Comparison of ENCODE assay signal across 1 cellular context in genomic region chr1:204520834-204521709, GRCh38.
TF ChIP-seq lines count a peak whose summit lies in the region.

No MANE protein-coding gene starts in this region.

TF ChIP-seq in K562, 482 proteins besides CTCF, POLR2A, EP300 and RAD21 (continues in another document):
- TF ChIP-seq JUND (IDR thresholded peaks at IDR 0.05; ENCODE audit: borderline replicate concordance, low read depth, low read length) (peak; percentile 12; the same call in 1 of the 2 replicates), JUND (tag; IDR thresholded peaks at IDR 0.05; ENCODE audit: borderline replicate concordance, low read depth, low read length) (no peak), ZBTB26 (CRISPR knock-in tag; IDR thresholded peaks at IDR 0.05) (no peak), HMBOX1 (IDR thresholded peaks at IDR 0.05) (0 out of 2 replicates have a peak, but pooled peaks have one; percentile 13), PRDM10 (IDR thresholded peaks at IDR 0.05; ENCODE audit: partially characterized antibody) (peak; percentile 65), CHCHD3 (CRISPR knock-in tag; IDR thresholded peaks at IDR 0.05) (no peak), ZNF146 (CRISPR knock-in tag; IDR thresholded peaks at IDR 0.05; ENCODE audit: unreplicated experiment) (no peak), SMARCA5 (IDR thresholded peaks at IDR 0.05) (peak; percentile 49; the same call in 1 of the 2 replicates), RBFOX2 (IDR thresholded peaks at IDR 0.05; ENCODE audit: low read depth, low read length) (peak; percentile 33; the same call in 1 of the 2 replicates), MYC (IDR thresholded peaks at IDR 0.05; ENCODE audit: low read depth, low read length) (0 out of 2 replicates have a peak, but pooled peaks have one; percentile 40), MYC (CRISPR knock-in tag; IDR thresholded peaks at IDR 0.05; ENCODE audit: borderline replicate concordance, low read depth) (no peak), MLLT1 (IDR thresholded peaks at IDR 0.05) (peak; percentile 82 to 99; a peak in 3 of 4 replicates), PCBP1 (IDR thresholded peaks at IDR 0.05; ENCODE audit: low read depth, low read length, poor library complexity, severe bottlenecking) (no peak), SIN3A (IDR thresholded peaks at IDR 0.05; ENCODE audit: borderline replicate concordance in 2 of 2, control insufficient read depth in 1 of 2, low read depth in 2 of 2, low read length in 2 of 2) (0 out of 4 replicates have a peak, but pooled peaks of 1 of the 2 experiments have one; percentile 20), MITF (IDR thresholded peaks at IDR 0.05) (0 out of 2 replicates have a peak, but pooled peaks have one; percentile 19), TAF9B (IDR thresholded peaks at IDR 0.05; ENCODE audit: partially characterized antibody) (peak; percentile 76), HDAC2 (IDR thresholded peaks at IDR 0.05) (peak; percentile 51; the same call in 1 of the 2 replicates), DPF2 (IDR thresholded peaks at IDR 0.05) (0 out of 2 replicates have a peak, but pooled peaks have one; percentile 28), ZNF76 (CRISPR knock-in tag; IDR thresholded peaks at IDR 0.05; ENCODE audit: borderline replicate concordance) (no peak), ARNT (IDR thresholded peaks at IDR 0.05) (peak in 1 of 2 experiments; percentile 68; a peak in 1 of 4 replicates), ZNF717 (CRISPR knock-in tag; IDR thresholded peaks at IDR 0.05) (no peak), BCOR (IDR thresholded peaks at IDR 0.05) (peak; percentile 52; the same call in 1 of the 2 replicates), NR2C1 (IDR thresholded peaks at IDR 0.05) (no peak), NR2C1 (tag; IDR thresholded peaks at IDR 0.05) (no peak), HNRNPUL1 (IDR thresholded peaks at IDR 0.05; ENCODE audit: low read length) (no peak), SP1 (CRISPR knock-in tag; IDR thresholded peaks at IDR 0.05) (peak; percentile 48; the same call in 1 of the 2 replicates), CEBPZ (IDR thresholded peaks at IDR 0.05; ENCODE audit: borderline replicate concordance, low read depth, low read length) (no peak), CBFA2T3 (IDR thresholded peaks at IDR 0.05) (peak; percentile 79), MXI1 (IDR thresholded peaks at IDR 0.05; ENCODE audit: low read depth, low read length) (0 out of 2 replicates have a peak, but pooled peaks have one; percentile 57), ELF4 (CRISPR knock-in tag; IDR thresholded peaks at IDR 0.05) (peak; percentile 78; the same call in 1 of the 2 replicates), RCOR1 (IDR thresholded peaks at IDR 0.05; ENCODE audit: borderline replicate concordance in 1 of 2, low read depth in 2 of 2, low read length in 2 of 2) (peak in 1 of 2 experiments; percentile 29; a peak in 1 of 4 replicates), HDGF (IDR thresholded peaks at IDR 0.05) (peak; percentile 71; the same call in 1 of the 2 replicates), CBFB (CRISPR knock-in tag; IDR thresholded peaks at IDR 0.05) (peak; percentile 89; the same call in 1 of the 2 replicates), MYBL2 (IDR thresholded peaks at IDR 0.05; ENCODE audit: low read depth) (no peak), MYBL2 (CRISPR knock-in tag; IDR thresholded peaks at IDR 0.05; ENCODE audit: borderline replicate concordance) (no peak), ZNF384 (IDR thresholded peaks at IDR 0.05; ENCODE audit: low read depth, low read length) (peak; percentile 57; the same call in 1 of the 2 replicates), ESRRA (IDR thresholded peaks at IDR 0.05; ENCODE audit: borderline replicate concordance, low read depth) (peak; percentile 93; the same call in 1 of the 2 replicates), ARID1B (IDR thresholded peaks at IDR 0.05) (peak; percentile 55; the same call in 1 of the 2 replicates), FOSL1 (tag; conservative IDR thresholded peaks at IDR 0.05) (peak; percentile 74), ZNF311 (CRISPR knock-in tag; IDR thresholded peaks at IDR 0.05) (0 out of 2 replicates have a peak, but pooled peaks have one; percentile 36), SOX6 (IDR thresholded peaks at IDR 0.05) (peak; percentile 92), ZNF212 (CRISPR knock-in tag; IDR thresholded peaks at IDR 0.05) (no peak), HES1 (IDR thresholded peaks at IDR 0.05; ENCODE audit: low read depth) (peak; percentile 83)
